In genomic region chr17:78722101-78722761, GRCh38 we compare ENCODE assay signal across 9 cellular contexts. TPM values are rescaled to one million over a fixed set of nuclear protein-coding genes. Genes with fewer than 3 reads are reported as not detected.
A peak's percentile ranks its signal among the peaks of the same experiment; 100 is the strongest.
DNase-seq lines count a peak whose midpoint lies in the region; ATAC-seq lines count a peak whose summit lies in the region.
"Had no signal": no experiment of that assay in that cellular context is flagged by ENCODE, and none has a peak within 500 bp of the region (broad histone marks: within the 10 kb centered on the region; RNA-seq: fewer than 3 reads in every experiment).

No MANE protein-coding gene starts in this region.

- no peaks in the 10 kb centered on the region for H3K9me3 Mint-ChIP-seq in naive thymus-derived CD4-positive, alpha-beta T cell

- ATAC-seq in HG02798 (IDR thresholded peaks at IDR 0.05; ENCODE audit: poor library complexity, unreplicated experiment) (peak; percentile 48), HG03457 (IDR thresholded peaks at IDR 0.05; ENCODE audit: unreplicated experiment) (no peak), GM21447 (IDR thresholded peaks at IDR 0.05; ENCODE audit: unreplicated experiment) (no peak), GM21367 (IDR thresholded peaks at IDR 0.05; ENCODE audit: unreplicated experiment) (no peak)
- no peak for ATAC-seq in naive thymus-derived CD4-positive, alpha-beta T cell

- CTCF ChIA-PET in naive thymus-derived CD4-positive, alpha-beta T cell (lab: Charles Lee) = interaction anchor here (0.5 to 0.8 kb wide), 2 partner anchors 15 to 57 kb away, joined by 3 to 7 read pairs; no protein-coding TSS in a partner anchor

- H3K4me3 ChIP-seq in BLaER1 treated with 17β-estradiol and CSF1 and Interleukin-3, amounts not matched to agents 10 nM and 100 nM = peak overlapping the region in 6 of 10 experiments; percentile 7 to 38 (median 13); a peak in 4 of 20 replicates
- H3K4me3 ChIP-seq in naive thymus-derived CD4-positive, alpha-beta T cell (ENCODE audit: low read length) = no peak overlapping the region

- peaks cover 0 to 35% (median 4%) of the 10 kb centered on the region in 11 experiments; a peak in 12 of 22 replicates for H3K36me3 ChIP-seq in BLaER1 treated with 17β-estradiol and CSF1 and Interleukin-3, amounts not matched to agents 10 nM and 100 nM
- peaks cover 0 to 6% (median 0%) of the 10 kb centered on the region in 3 experiments for H3K36me3 ChIP-seq in naive thymus-derived CD4-positive, alpha-beta T cell (ENCODE audit: control insufficient read depth in 2 of 3, insufficient read depth in 3 of 3, low read length in 3 of 3)

- H4K20me1 ChIP-seq in BLaER1 treated with 17β-estradiol and CSF1 and Interleukin-3, amounts not matched to agents 10 nM and 100 nM = peaks cover 32 to 100% (median 100%) of the 10 kb centered on the region in 11 experiments

- peak overlapping the region; percentile 90 to 99 (median 97) for H3K4me2 ChIP-seq in BLaER1 treated with 17β-estradiol and CSF1 and Interleukin-3, amounts not matched to agents 10 nM and 100 nM

- H3K9me3 ChIP-seq in BLaER1 treated with 17β-estradiol and CSF1 and Interleukin-3, amounts not matched to agents 10 nM and 100 nM (replicated peaks in 1 of 11) = no peaks in the 10 kb centered on the region
- no peaks in the 10 kb centered on the region for H3K9me3 ChIP-seq in naive thymus-derived CD4-positive, alpha-beta T cell (ENCODE audit: control insufficient read depth in 2 of 3, low read length in 3 of 3)

- peak overlapping the region; percentile 30 to 96 (median 90) for H3K27ac Mint-ChIP-seq in naive thymus-derived CD4-positive, alpha-beta T cell

- peak overlapping the region; percentile 12 to 84 (median 58); a peak in 18 of 22 replicates for H3K27ac ChIP-seq in BLaER1 treated with 17β-estradiol and CSF1 and Interleukin-3, amounts not matched to agents 10 nM and 100 nM
- peak overlapping the region; percentile 50 for H3K27ac ChIP-seq in naive thymus-derived CD4-positive, alpha-beta T cell (ENCODE audit: low read depth, low read length)

- peak overlapping the region; percentile 33 to 88 (median 74) for H3K4me3 Mint-ChIP-seq in naive thymus-derived CD4-positive, alpha-beta T cell

- no peaks in the 10 kb centered on the region for H3K27me3 ChIP-seq in BLaER1 treated with 17β-estradiol and CSF1 and Interleukin-3, amounts not matched to agents 10 nM and 100 nM
- no peaks in the 10 kb centered on the region for H3K27me3 ChIP-seq in naive thymus-derived CD4-positive, alpha-beta T cell (ENCODE audit: control insufficient read depth in 2 of 2, insufficient read depth in 2 of 2, low read length in 2 of 2)

- POLR2A ChIA-PET in naive thymus-derived CD4-positive, alpha-beta T cell (lab: Charles Lee) = interaction anchor here (0.6 to 3.1 kb wide), 6 partner anchors 13 to 75 kb away, joined by 3 to 20 read pairs (median 5); no protein-coding TSS in a partner anchor

- intact Hi-C loops in naive thymus-derived CD4-positive, alpha-beta T cell (cut with micrococcal nuclease) = loop anchor here in 1 of 2 donors (2.0 kb wide), 1 partner anchor 15 kb away; no protein-coding TSS in a partner anchor

- peaks cover 100% of the 10 kb centered on the region in 10 experiments for H3K4me1 ChIP-seq in BLaER1 treated with 17β-estradiol and CSF1 and Interleukin-3, amounts not matched to agents 10 nM and 100 nM
- peaks cover 95 to 97% of the 10 kb centered on the region in 2 donors for H3K4me1 ChIP-seq in naive thymus-derived CD4-positive, alpha-beta T cell (ENCODE audit: control insufficient read depth in 2 of 2, insufficient read depth in 2 of 2, low read length in 2 of 2)

- no peaks in the 10 kb centered on the region for H3K27me3 Mint-ChIP-seq in naive thymus-derived CD4-positive, alpha-beta T cell

- H3K9ac ChIP-seq in BLaER1 treated with 17β-estradiol and CSF1 and Interleukin-3, amounts not matched to agents 10 nM and 100 nM = peak overlapping the region; percentile 44 to 75 (median 58); a peak in 20 of 22 replicates

- peaks cover 87 to 99% (median 95%) of the 10 kb centered on the region in 7 donors for H3K4me1 Mint-ChIP-seq in naive thymus-derived CD4-positive, alpha-beta T cell

- DNase-seq in cerebellar cortex (ENCODE audit: low spot score) (peak; percentile 48), middle frontal gyrus (ENCODE audit: extremely low spot score, low spot score) (no peak)
- peak in 1 of 9 donors; percentile 45 for DNase-seq in naive thymus-derived CD4-positive, alpha-beta T cell
- DNase-seq: NCI-H774 had no signal

- H3K36me3 Mint-ChIP-seq in naive thymus-derived CD4-positive, alpha-beta T cell = peaks cover 0 to 12% (median 4%) of the 10 kb centered on the region in 5 donors

RNA-seq across cellular contexts. Expression of gene CYTH1, which starts 59.8 kb away (rescaled TPM):
- total RNA-seq in naive thymus-derived CD4-positive, alpha-beta T cell = 100 to 1,000 TPM; 297 to 452 (median 420) TPM
- polyA plus RNA-seq in naive thymus-derived CD4-positive, alpha-beta T cell = 100 to 1,000 TPM; 314 to 395 TPM
